In the genomic region with DNA sequence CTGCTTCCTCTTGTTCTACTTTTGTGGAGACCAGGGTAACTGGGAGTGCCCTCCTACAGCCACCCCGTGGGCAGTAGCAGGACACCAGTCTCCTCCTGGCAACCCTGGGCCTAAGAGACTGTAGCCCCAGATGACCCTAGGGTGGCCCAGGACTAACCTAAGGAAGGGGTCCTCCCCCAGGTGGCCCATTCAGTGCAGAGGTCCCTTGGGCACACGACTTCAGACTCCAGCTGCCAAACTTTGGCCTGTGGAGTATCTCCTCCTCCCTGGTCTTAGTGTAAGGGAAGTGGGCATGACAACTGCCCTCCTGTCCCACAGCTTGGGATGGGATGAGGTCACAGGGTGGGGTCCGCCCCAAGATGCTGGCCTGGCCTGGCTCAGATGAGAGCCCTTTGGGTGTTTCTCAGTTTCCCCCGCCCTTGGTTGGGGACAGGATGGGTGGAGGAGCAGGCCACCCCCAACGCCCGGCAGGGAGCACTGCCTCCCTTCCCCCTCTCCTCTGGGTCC, we compare ENCODE assay signal across 9 cellular contexts. TPM values are rescaled to one million over a fixed set of nuclear protein-coding genes. Genes with fewer than 3 reads are reported as not detected.
DNase-seq lines count a peak whose midpoint lies in the region; ATAC-seq, FAIRE-seq and TF ChIP-seq lines count a peak whose summit lies in the region.
"Had no signal": no experiment of that assay in that cellular context is flagged by ENCODE, and none has a peak within 500 bp of the region (broad histone marks: within the 10 kb centered on the region; RNA-seq: fewer than 3 reads in every experiment).

No MANE protein-coding gene starts in this region.

- peak overlapping the region; percentile 25 for H3K27ac ChIP-seq in foreskin keratinocyte

- H3K4me1 Mint-ChIP-seq in T-cell: peaks cover 79 to 83% (median 80%) of the 10 kb centered on the region in 3 donors

- peak overlapping the region; percentile 99 to 100 for H3K27ac Mint-ChIP-seq in T-cell
- H3K27ac Mint-ChIP-seq: HFFc6 had no signal

- peaks cover 17% of the 10 kb centered on the region for H3K4me1 ChIP-seq in foreskin keratinocyte

- H3K9me3 Mint-ChIP-seq in T-cell: no peaks in the 10 kb centered on the region
- H3K9me3 Mint-ChIP-seq: HFFc6 had no signal

- ATAC-seq in T-cell (replicated peaks in 1 of 4): no peak
- no peak for ATAC-seq in foreskin keratinocyte
- no peak for ATAC-seq in HG03159 (IDR thresholded peaks at IDR 0.05; ENCODE audit: unreplicated experiment)
- no peak for ATAC-seq in GM19035 (IDR thresholded peaks at IDR 0.05; ENCODE audit: unreplicated experiment)
- ATAC-seq in GM18502 (IDR thresholded peaks at IDR 0.05; ENCODE audit: poor library complexity, unreplicated experiment): no peak

- no peaks in the 10 kb centered on the region for H3K27me3 ChIP-seq in foreskin keratinocyte

- peak; percentile 83 for FAIRE-seq in GM18507 (lab: Jason Lieb, UNC)

- TF ChIP-seq CTCF in foreskin keratinocyte (conservative IDR thresholded peaks at IDR 0.05): no peak

- DNase-seq in GM18507 (ENCODE audit: extremely low spot score, insufficient read length, low read depth) (no peak), T-cell (no peak), foreskin keratinocyte (no peak), NCI-H146 treated with DMSO at 0.1 percent for 48 hours (lab: John Stamatoyannopoulos, UW; ENCODE audit: unreplicated experiment) (no peak)
- DNase-seq in stimulated activated CD8-positive, alpha-beta memory T cell treated with anti-CD3 and anti-CD28 coated beads, Interleukin-4, amount 100 ng/mL, for 48 hours: peak; percentile 57
- DNase-seq: HFFc6 had no signal

- H3K27me3 Mint-ChIP-seq in T-cell: no peaks in the 10 kb centered on the region

- peaks cover 9% of the 10 kb centered on the region for H3K36me3 Mint-ChIP-seq in T-cell

- POLR2A ChIA-PET in T-cell (lab: Charles Lee): interaction anchor here (0.6 to 1.9 kb wide), 6 partner anchors 7 to 55 kb away, joined by 3 to 15 read pairs (median 4); no protein-coding TSS in a partner anchor

- peak overlapping the region; percentile 84 to 93 (median 93) for H3K4me3 Mint-ChIP-seq in T-cell
- H3K4me3 Mint-ChIP-seq: HFFc6 had no signal

- CTCF ChIA-PET in T-cell (lab: Charles Lee): interaction anchor here in 1 of 2 donors (0.6 to 3.3 kb wide), 8 partner anchors 10 to 165 kb away, joined by 3 to 93 read pairs (median 15); no protein-coding TSS in a partner anchor

RNA-seq across cellular contexts. Expression of a gene that starts 4.8 kb away (rescaled TPM):
- 100 to 1,000 TPM; 198 to 296 (median 271) TPM for total RNA-seq in T-cell
- total RNA-seq in foreskin keratinocyte: 39.7 and 47.8 TPM in 2 replicates
- 46.0 and 53.0 TPM in 2 replicates for polyA plus RNA-seq in foreskin keratinocyte

RNA-seq across cellular contexts. Expression of a gene that starts 25.9 kb away (rescaled TPM):
- 1 to 10 TPM in 1 of 5 donors, under 1 TPM in 4; 0.42 to 1.6 (median 0.44) TPM for total RNA-seq in T-cell
- not detected in 2 replicates for total RNA-seq in foreskin keratinocyte
- not detected in 2 replicates for polyA plus RNA-seq in foreskin keratinocyte
- total RNA-seq: HFFc6 had no signal

RNA-seq across cellular contexts. Expression of a gene that starts 38.1 kb away (rescaled TPM):
- total RNA-seq in T-cell: not detected
- 0.04 TPM in 1 of 2 replicates, not detected in the other for total RNA-seq in foreskin keratinocyte
- not detected in 2 replicates for polyA plus RNA-seq in foreskin keratinocyte
- total RNA-seq: HFFc6 had no signal

RNA-seq across cellular contexts. Expression of a gene that starts 39.7 kb away (rescaled TPM):
- total RNA-seq in T-cell (under 1 TPM in 3 of 5 donors, not detected in 2; 0.16 to 0.50 (median 0.26) TPM), foreskin keratinocyte (not detected in 2 replicates)
- not detected in 2 replicates for polyA plus RNA-seq in foreskin keratinocyte

RNA-seq across cellular contexts. Expression of a gene that starts 56.2 kb away (rescaled TPM):
- total RNA-seq in T-cell (100 to 1,000 TPM in 3 of 5 donors, 10 to 100 TPM in 2; 53.4 to 112 (median 101) TPM), foreskin keratinocyte (9.4 and 9.8 TPM in 2 replicates)
- polyA plus RNA-seq in foreskin keratinocyte: 9.1 TPM in 2 replicates
